16 cellular contexts compared by ENCODE assay signal in the genomic region with DNA sequence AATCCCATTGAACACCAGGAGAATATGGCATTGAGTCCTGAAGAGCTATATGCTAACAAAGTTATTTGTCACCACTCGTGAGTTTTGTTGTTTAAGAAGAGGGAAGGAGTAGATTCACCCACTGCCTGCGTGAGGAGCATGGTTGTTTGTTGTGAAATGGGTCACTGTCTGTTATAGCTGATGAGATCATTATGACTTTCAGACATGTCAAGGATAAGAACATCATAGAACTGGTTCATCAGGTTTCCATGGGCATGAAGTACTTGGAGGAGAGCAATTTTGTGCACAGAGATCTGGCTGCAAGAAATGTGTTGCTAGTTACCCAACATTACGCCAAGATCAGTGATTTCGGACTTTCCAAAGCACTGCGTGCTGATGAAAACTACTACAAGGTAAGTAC.
DNase-seq lines count a peak whose midpoint lies in the region; ATAC-seq, FAIRE-seq and TF ChIP-seq lines count a peak whose summit lies in the region.
"Had no signal": no experiment of that assay in that cellular context is flagged by ENCODE, and none has a peak within 500 bp of the region (broad histone marks: within the 10 kb centered on the region; RNA-seq: fewer than 3 reads in every experiment).

No MANE protein-coding gene starts in this region.

- H3K27me3 Mint-ChIP-seq in stimulated activated memory B cell treated with anti-CD40 and anti-IgM and Interleukin-4, amounts not matched to agents 10 μg/mL and 1 μg/mL and 100 μg/mL, for 72 hours = no peaks in the 10 kb centered on the region

- peaks cover 74% of the 10 kb centered on the region for H3K36me3 Mint-ChIP-seq in stimulated activated memory B cell treated with anti-CD40 and anti-IgM and Interleukin-4, amounts not matched to agents 10 μg/mL and 1 μg/mL and 100 μg/mL, for 72 hours
- H3K36me3 Mint-ChIP-seq: CD4-positive, alpha-beta memory T cell had no signal

- H3K36me3 ChIP-seq in bronchial epithelial cell (ENCODE audit: control insufficient read depth, insufficient read depth, low read length) = peaks cover 8% of the 10 kb centered on the region
- H3K36me3 ChIP-seq: BE2C, HAP-1 had no signal

- peak; percentile 91 for DNase-seq in DMS53 treated with DMSO at 0.1 percent for 48 hours (lab: John Stamatoyannopoulos, UW; ENCODE audit: unreplicated experiment)
- DNase-seq in NCI-H2029 treated with DMSO at 0.1 percent for 48 hours (lab: John Stamatoyannopoulos, UW) = peak; percentile 4
- DNase-seq in bronchial epithelial cell (ENCODE audit: low read depth) = peak; percentile 92
- DNase-seq in coronary artery (ENCODE audit: low spot score) = no peak
- DNase-seq in activated effector memory CD4-positive, alpha-beta T cell treated with anti-CD3 and anti-CD28 coated beads, Interleukin-2, amount 50 U/mL, for 16 hours = no peak
- no peak for DNase-seq in activated gamma-delta T cell treated with Interleukin-2 at 50 U/mL for 16 hours
- DNase-seq: BE2C; CD4-positive, alpha-beta memory T cell; DND-41; GDM1; NCI-H146; NCI-H446 treated with DMSO at 0.1 percent for 48 hours had no signal

- H3K27me3 ChIP-seq in bronchial epithelial cell (ENCODE audit: control insufficient read depth, insufficient read depth, low read length) = no peaks in the 10 kb centered on the region
- H3K27me3 ChIP-seq: BE2C had no signal

- peak overlapping the region; percentile 53 for H3K27ac Mint-ChIP-seq in stimulated activated memory B cell treated with anti-CD40 and anti-IgM and Interleukin-4, amounts not matched to agents 10 μg/mL and 1 μg/mL and 100 μg/mL, for 72 hours
- H3K27ac Mint-ChIP-seq: CD4-positive, alpha-beta memory T cell had no signal

- FAIRE-seq in bronchial epithelial cell (lab: Jason Lieb, UNC) = no peak
- FAIRE-seq: GM12892 had no signal

- TF ChIP-seq CTCF in bronchial epithelial cell (IDR thresholded peaks at IDR 0.05; ENCODE audit: insufficient read depth, low read length, severe bottlenecking) (no peak), coronary artery (IDR thresholded peaks at IDR 0.05) (no peak)

- H3K9me3 Mint-ChIP-seq in stimulated activated memory B cell treated with anti-CD40 and anti-IgM and Interleukin-4, amounts not matched to agents 10 μg/mL and 1 μg/mL and 100 μg/mL, for 72 hours = peaks cover under 1% of the 10 kb centered on the region

- no peak for ATAC-seq in stimulated activated memory B cell treated with anti-CD40 and anti-IgM and Interleukin-4, amounts not matched to agents 10 μg/mL and 1 μg/mL and 100 μg/mL, for 72 hours

- no peak overlapping the region for H3K27ac ChIP-seq in coronary artery
- H3K27ac ChIP-seq: SK-N-MC had no signal

- peaks cover 30% of the 10 kb centered on the region for H3K4me1 Mint-ChIP-seq in stimulated activated memory B cell treated with anti-CD40 and anti-IgM and Interleukin-4, amounts not matched to agents 10 μg/mL and 1 μg/mL and 100 μg/mL, for 72 hours
- H3K4me1 Mint-ChIP-seq: CD4-positive, alpha-beta memory T cell had no signal

- H3K4me3 Mint-ChIP-seq in stimulated activated memory B cell treated with anti-CD40 and anti-IgM and Interleukin-4, amounts not matched to agents 10 μg/mL and 1 μg/mL and 100 μg/mL, for 72 hours = no peak overlapping the region
- H3K4me3 Mint-ChIP-seq: CD4-positive, alpha-beta memory T cell had no signal

- no peak overlapping the region for H3K4me3 ChIP-seq in bronchial epithelial cell (ENCODE audit: low read depth, low read length)
- no peak overlapping the region for H3K4me3 ChIP-seq in coronary artery
- H3K4me3 ChIP-seq: HAP-1, SK-N-MC had no signal

Comparison
In these comparisons a context has a peak if more than half of its experiments do, and no peak if none do; other contexts are left out.
1. DNase-seq: peak in DMS53 treated with DMSO at 0.1 percent for 48 hours (single experiment), NCI-H2029 treated with DMSO at 0.1 percent for 48 hours (single experiment) and bronchial epithelial cell (single experiment); none in coronary artery (single experiment), activated effector memory CD4-positive, alpha-beta T cell treated with anti-CD3 and anti-CD28 coated beads, Interleukin-2, amount 50 U/mL, for 16 hours (single experiment) and activated gamma-delta T cell treated with Interleukin-2 at 50 U/mL for 16 hours (single experiment).